In genomic region chr9:70563437-70564204, GRCh38 we compare ENCODE assay signal across 1 cellular context.
TF ChIP-seq lines count a peak whose summit lies in the region.

No MANE protein-coding gene starts in this region.

TF ChIP-seq in GM12878, 131 proteins besides CTCF, POLR2A, EP300 and RAD21 (continued from another document and continues in another):
- no peak for TF ChIP-seq ZNF592 (IDR thresholded peaks at IDR 0.05)
- TF ChIP-seq, protein P1, sequence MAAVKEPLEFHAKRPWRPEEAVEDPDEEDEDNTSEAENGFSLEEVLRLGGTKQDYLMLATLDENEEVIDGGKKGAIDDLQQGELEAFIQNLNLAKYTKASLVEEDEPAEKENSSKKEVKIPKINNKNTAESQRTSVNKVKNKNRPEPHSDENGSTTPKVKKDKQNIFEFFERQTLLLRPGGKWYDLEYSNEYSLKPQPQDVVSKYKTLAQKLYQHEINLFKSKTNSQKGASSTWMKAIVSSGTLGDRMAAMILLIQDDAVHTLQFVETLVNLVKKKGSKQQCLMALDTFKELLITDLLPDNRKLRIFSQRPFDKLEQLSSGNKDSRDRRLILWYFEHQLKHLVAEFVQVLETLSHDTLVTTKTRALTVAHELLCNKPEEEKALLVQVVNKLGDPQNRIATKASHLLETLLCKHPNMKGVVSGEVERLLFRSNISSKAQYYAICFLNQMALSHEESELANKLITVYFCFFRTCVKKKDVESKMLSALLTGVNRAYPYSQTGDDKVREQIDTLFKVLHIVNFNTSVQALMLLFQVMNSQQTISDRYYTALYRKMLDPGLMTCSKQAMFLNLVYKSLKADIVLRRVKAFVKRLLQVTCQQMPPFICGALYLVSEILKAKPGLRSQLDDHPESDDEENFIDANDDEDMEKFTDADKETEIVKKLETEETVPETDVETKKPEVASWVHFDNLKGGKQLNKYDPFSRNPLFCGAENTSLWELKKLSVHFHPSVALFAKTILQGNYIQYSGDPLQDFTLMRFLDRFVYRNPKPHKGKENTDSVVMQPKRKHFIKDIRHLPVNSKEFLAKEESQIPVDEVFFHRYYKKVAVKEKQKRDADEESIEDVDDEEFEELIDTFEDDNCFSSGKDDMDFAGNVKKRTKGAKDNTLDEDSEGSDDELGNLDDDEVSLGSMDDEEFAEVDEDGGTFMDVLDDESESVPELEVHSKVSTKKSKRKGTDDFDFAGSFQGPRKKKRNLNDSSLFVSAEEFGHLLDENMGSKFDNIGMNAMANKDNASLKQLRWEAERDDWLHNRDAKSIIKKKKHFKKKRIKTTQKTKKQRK (IDR thresholded peaks at IDR 0.05; ENCODE audit: low read depth, low read length), result no peak
- no peak for TF ChIP-seq SREBF2 (IDR thresholded peaks at IDR 0.05; ENCODE audit: low read length)
- no peak for TF ChIP-seq ZNF384 (IDR thresholded peaks at IDR 0.05; ENCODE audit: borderline replicate concordance, low read depth, low read length)
- TF ChIP-seq KDM1A (IDR thresholded peaks at IDR 0.05; ENCODE audit: borderline replicate concordance), result no peak
- TF ChIP-seq CHD1 (IDR thresholded peaks at IDR 0.05; ENCODE audit: low read depth, low read length), result no peak
- TF ChIP-seq MTA3 (IDR thresholded peaks at IDR 0.05; ENCODE audit: borderline replicate concordance, low read length), result peak; percentile 85; the same call in 1 of the 2 replicates
- TF ChIP-seq NFYA (IDR thresholded peaks at IDR 0.05; ENCODE audit: borderline replicate concordance, low read depth, low read length), result no peak
- peak; percentile 73 for TF ChIP-seq SP1 (IDR thresholded peaks at IDR 0.05; ENCODE audit: low read depth, low read length)
- no peak for TF ChIP-seq USF2 (IDR thresholded peaks at IDR 0.05; ENCODE audit: borderline replicate concordance, low read depth, low read length)
- TF ChIP-seq USF1 (IDR thresholded peaks at IDR 0.05; ENCODE audit: borderline replicate concordance, extremely low read length, insufficient read depth, low read depth, low read length), result no peak
- no peak for TF ChIP-seq HCFC1 (IDR thresholded peaks at IDR 0.05; ENCODE audit: low read length)
- no peak for TF ChIP-seq RB1 (IDR thresholded peaks at IDR 0.05; ENCODE audit: borderline replicate concordance)
- no peak for TF ChIP-seq ZNF207 (IDR thresholded peaks at IDR 0.05; ENCODE audit: borderline replicate concordance)
- TF ChIP-seq MTA2 (IDR thresholded peaks at IDR 0.05; ENCODE audit: low read depth), result peak; percentile 95
- peak; percentile 75 for TF ChIP-seq MEF2A (IDR thresholded peaks at IDR 0.05; ENCODE audit: insufficient read depth, low read depth, low read length)
- no peak for TF ChIP-seq HDAC2 (IDR thresholded peaks at IDR 0.05)
- peak; percentile 90 for TF ChIP-seq TCF12 (IDR thresholded peaks at IDR 0.05; ENCODE audit: low read depth, low read length)
- TF ChIP-seq SPI1 (IDR thresholded peaks at IDR 0.05; ENCODE audit: borderline replicate concordance, insufficient read depth, low read depth, low read length), result peak; percentile 76
- peak; percentile 75 for TF ChIP-seq RELB (IDR thresholded peaks at IDR 0.05; ENCODE audit: low read depth)
- no peak for TF ChIP-seq PAX8 (IDR thresholded peaks at IDR 0.05)
- peak; percentile 96 for TF ChIP-seq ATF2 (IDR thresholded peaks at IDR 0.05; ENCODE audit: low read length)
- TF ChIP-seq TCF3 (IDR thresholded peaks at IDR 0.05; ENCODE audit: borderline replicate concordance, insufficient read depth, low read depth, low read length), result peak; percentile 93
- 0 out of 2 replicates have a peak, but pooled peaks have one; percentile 29 for TF ChIP-seq TBL1XR1 (IDR thresholded peaks at IDR 0.05; ENCODE audit: low read depth, low read length)
- TF ChIP-seq ASH2L (IDR thresholded peaks at IDR 0.05; ENCODE audit: borderline replicate concordance, low read depth), result peak; percentile 91; the same call in 1 of the 2 replicates
- TF ChIP-seq CBX3 (IDR thresholded peaks at IDR 0.05; ENCODE audit: borderline replicate concordance, low read depth), result no peak
- no peak for TF ChIP-seq SMC3 (IDR thresholded peaks at IDR 0.05; ENCODE audit: borderline replicate concordance, low read length)
- peak; percentile 75 for TF ChIP-seq SKIL (IDR thresholded peaks at IDR 0.05; ENCODE audit: low read depth, poor library complexity, severe bottlenecking)
- no peak for TF ChIP-seq NR2C1 (IDR thresholded peaks at IDR 0.05)
- peak; percentile 95 for TF ChIP-seq NFIC (IDR thresholded peaks at IDR 0.05; ENCODE audit: low read depth, low read length)
- no peak for TF ChIP-seq POLR2AphosphoS2 (IDR thresholded peaks at IDR 0.05; ENCODE audit: low read depth, low read length)
- no peak for TF ChIP-seq RAD51 (IDR thresholded peaks at IDR 0.05)
- no peak for TF ChIP-seq TAF1 (IDR thresholded peaks at IDR 0.05; ENCODE audit: borderline replicate concordance, low read depth, low read length)
- TF ChIP-seq ELK1 (IDR thresholded peaks at IDR 0.05; ENCODE audit: low read depth, low read length), result no peak
- no peak for TF ChIP-seq E4F1 (IDR thresholded peaks at IDR 0.05; ENCODE audit: borderline replicate concordance, partially characterized antibody)
- TF ChIP-seq NRF1 (conservative IDR thresholded peaks at IDR 0.05; ENCODE audit: low read depth, low read length), result no peak
- TF ChIP-seq HDGF (IDR thresholded peaks at IDR 0.05), result no peak
- peak; percentile 88 for TF ChIP-seq NBN (IDR thresholded peaks at IDR 0.05)
- no peak for TF ChIP-seq HDAC6 (IDR thresholded peaks at IDR 0.05; ENCODE audit: unreplicated experiment)
- TF ChIP-seq CREB1 (IDR thresholded peaks at IDR 0.05; ENCODE audit: low read depth), result peak; percentile 50; the same call in 1 of the 2 replicates
- no peak for TF ChIP-seq YBX1 (IDR thresholded peaks at IDR 0.05)
- no peak for TF ChIP-seq SREBF1 (IDR thresholded peaks at IDR 0.05; ENCODE audit: low read length)
- TF ChIP-seq, protein P2, sequence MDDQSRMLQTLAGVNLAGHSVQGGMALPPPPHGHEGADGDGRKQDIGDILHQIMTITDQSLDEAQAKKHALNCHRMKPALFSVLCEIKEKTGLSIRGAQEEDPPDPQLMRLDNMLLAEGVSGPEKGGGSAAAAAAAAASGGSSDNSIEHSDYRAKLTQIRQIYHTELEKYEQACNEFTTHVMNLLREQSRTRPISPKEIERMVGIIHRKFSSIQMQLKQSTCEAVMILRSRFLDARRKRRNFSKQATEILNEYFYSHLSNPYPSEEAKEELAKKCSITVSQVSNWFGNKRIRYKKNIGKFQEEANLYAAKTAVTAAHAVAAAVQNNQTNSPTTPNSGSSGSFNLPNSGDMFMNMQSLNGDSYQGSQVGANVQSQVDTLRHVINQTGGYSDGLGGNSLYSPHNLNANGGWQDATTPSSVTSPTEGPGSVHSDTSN (IDR thresholded peaks at IDR 0.05; ENCODE audit: insufficient replicate concordance, low read depth, low read length), result no peak
